ENCODE assay signal across 1 cellular context in the genomic region with DNA sequence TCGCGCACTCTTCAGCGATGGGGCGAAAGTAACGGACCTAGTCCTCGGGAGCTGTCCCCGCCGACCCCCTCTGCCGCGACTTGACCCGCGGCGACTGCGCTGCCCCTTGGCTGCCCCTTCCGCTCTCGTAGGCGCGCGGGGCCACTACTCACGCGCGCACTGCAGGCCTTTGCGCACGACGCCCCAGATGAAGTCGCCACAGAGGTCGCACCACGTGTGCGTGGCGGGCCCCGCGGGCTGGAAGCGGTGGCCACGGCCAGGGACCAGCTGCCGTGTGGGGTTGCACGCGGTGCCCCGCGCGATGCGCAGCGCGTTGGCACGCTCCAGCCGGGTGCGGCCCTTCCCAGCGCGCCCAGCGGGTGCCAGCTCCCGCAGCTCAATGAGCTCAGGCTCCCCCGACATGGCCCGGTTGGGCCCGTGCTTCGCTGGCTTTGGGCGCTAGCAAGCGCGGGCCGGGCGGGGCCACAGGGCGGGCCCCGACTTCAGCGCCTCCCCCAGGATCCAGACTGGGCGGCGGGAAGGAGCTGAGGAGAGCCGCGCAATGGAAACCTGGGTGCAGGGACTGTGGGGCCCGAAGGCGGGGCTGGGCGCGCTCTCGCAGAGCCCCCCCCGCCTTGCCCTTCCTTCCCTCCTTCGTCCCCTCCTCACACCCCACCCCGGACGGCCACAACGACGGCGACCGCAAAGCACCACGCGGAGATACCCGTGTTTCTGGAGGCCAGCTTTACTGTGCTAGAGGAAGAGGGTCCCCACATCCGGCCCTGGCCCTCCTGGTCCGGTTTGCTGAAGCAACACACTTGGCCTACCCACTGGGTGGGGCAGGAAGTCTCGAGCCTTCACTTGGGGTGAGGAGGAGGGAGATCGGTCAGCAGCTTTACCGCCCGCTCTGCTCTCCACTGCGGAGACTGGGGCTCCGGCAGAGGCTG.
TF ChIP-seq lines count a peak whose summit lies in the region.

A gene with protein sequence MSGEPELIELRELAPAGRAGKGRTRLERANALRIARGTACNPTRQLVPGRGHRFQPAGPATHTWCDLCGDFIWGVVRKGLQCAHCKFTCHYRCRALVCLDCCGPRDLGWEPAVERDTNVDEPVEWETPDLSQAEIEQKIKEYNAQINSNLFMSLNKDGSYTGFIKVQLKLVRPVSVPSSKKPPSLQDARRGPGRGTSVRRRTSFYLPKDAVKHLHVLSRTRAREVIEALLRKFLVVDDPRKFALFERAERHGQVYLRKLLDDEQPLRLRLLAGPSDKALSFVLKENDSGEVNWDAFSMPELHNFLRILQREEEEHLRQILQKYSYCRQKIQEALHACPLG (minus strand): TSS at position 433 of the 926 bp plus-strand sequence. CDS start 31 bp downstream, at position 402.

TF ChIP-seq in GM12878, 131 proteins besides CTCF, POLR2A, EP300 and RAD21 (continued from another document and continues in another):
- 0 out of 2 replicates have a peak, but pooled peaks have one; percentile 7 for TF ChIP-seq REST (IDR thresholded peaks at IDR 0.05; ENCODE audit: low read depth, low read length)
- peak; percentile 65 for TF ChIP-seq MAX (IDR thresholded peaks at IDR 0.05; ENCODE audit: low read depth, low read length)
- peak; percentile 28 for TF ChIP-seq KLF5 (IDR thresholded peaks at IDR 0.05; ENCODE audit: partially characterized antibody)
- TF ChIP-seq MTA2 (IDR thresholded peaks at IDR 0.05; ENCODE audit: low read depth) = peak; percentile 50; the same call in 1 of the 2 replicates
- no peak for TF ChIP-seq PBX3 (IDR thresholded peaks at IDR 0.05; ENCODE audit: insufficient replicate concordance, low read depth, low read length)
- peak; percentile 68 for TF ChIP-seq IKZF1 (conservative IDR thresholded peaks at IDR 0.05)
- no peak for TF ChIP-seq ATF3 (IDR thresholded peaks at IDR 0.05; ENCODE audit: borderline replicate concordance, extremely low read depth, low read depth, low read length)
- peak; percentile 35; the same call in 1 of the 2 replicates for TF ChIP-seq TCF3 (IDR thresholded peaks at IDR 0.05; ENCODE audit: borderline replicate concordance, insufficient read depth, low read depth, low read length)
- TF ChIP-seq ZSCAN29 (IDR thresholded peaks at IDR 0.05) = no peak
- TF ChIP-seq E4F1 (IDR thresholded peaks at IDR 0.05; ENCODE audit: borderline replicate concordance, partially characterized antibody) = no peak
- no peak for TF ChIP-seq CEBPB (IDR thresholded peaks at IDR 0.05; ENCODE audit: borderline replicate concordance in 1 of 2, low read depth in 2 of 2, low read length in 2 of 2)
- TF ChIP-seq HDAC6 (IDR thresholded peaks at IDR 0.05; ENCODE audit: unreplicated experiment) = peak; percentile 98
- TF ChIP-seq SIX5 (IDR thresholded peaks at IDR 0.05; ENCODE audit: low read depth, low read length, severe bottlenecking) = no peak
- no peak for TF ChIP-seq RAD51 (IDR thresholded peaks at IDR 0.05)
- no peak; the same call in 1 of the 2 replicates for TF ChIP-seq SIN3A (IDR thresholded peaks at IDR 0.05; ENCODE audit: low read depth, low read length)
- no peak for TF ChIP-seq ASH2L (IDR thresholded peaks at IDR 0.05; ENCODE audit: borderline replicate concordance, low read depth)
- TF ChIP-seq RUNX3 (IDR thresholded peaks at IDR 0.05; ENCODE audit: low read length) = no peak
- no peak for TF ChIP-seq ZNF217 (IDR thresholded peaks at IDR 0.05)
- TF ChIP-seq KDM1A (IDR thresholded peaks at IDR 0.05; ENCODE audit: borderline replicate concordance) = no peak
- 0 out of 3 replicates have a peak, but pooled peaks have one; percentile 29 for TF ChIP-seq POU2F2 (IDR thresholded peaks at IDR 0.05; ENCODE audit: borderline replicate concordance, low read depth, low read length)
- TF ChIP-seq SMC3 (IDR thresholded peaks at IDR 0.05; ENCODE audit: borderline replicate concordance, low read length) = no peak
- TF ChIP-seq RB1 (IDR thresholded peaks at IDR 0.05; ENCODE audit: borderline replicate concordance) = peak; percentile 21; the same call in 1 of the 2 replicates
- no peak for TF ChIP-seq WRNIP1 (IDR thresholded peaks at IDR 0.05; ENCODE audit: borderline replicate concordance, low read depth, low read length)
- TF ChIP-seq ZBTB33 (IDR thresholded peaks at IDR 0.05) = no peak
- no peak for TF ChIP-seq CBX3 (IDR thresholded peaks at IDR 0.05; ENCODE audit: borderline replicate concordance, low read depth)
- peak; percentile 67 for TF ChIP-seq NR2F1 (conservative IDR thresholded peaks at IDR 0.05)
- TF ChIP-seq, protein P1, sequence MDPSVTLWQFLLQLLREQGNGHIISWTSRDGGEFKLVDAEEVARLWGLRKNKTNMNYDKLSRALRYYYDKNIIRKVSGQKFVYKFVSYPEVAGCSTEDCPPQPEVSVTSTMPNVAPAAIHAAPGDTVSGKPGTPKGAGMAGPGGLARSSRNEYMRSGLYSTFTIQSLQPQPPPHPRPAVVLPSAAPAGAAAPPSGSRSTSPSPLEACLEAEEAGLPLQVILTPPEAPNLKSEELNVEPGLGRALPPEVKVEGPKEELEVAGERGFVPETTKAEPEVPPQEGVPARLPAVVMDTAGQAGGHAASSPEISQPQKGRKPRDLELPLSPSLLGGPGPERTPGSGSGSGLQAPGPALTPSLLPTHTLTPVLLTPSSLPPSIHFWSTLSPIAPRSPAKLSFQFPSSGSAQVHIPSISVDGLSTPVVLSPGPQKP (IDR thresholded peaks at IDR 0.05; ENCODE audit: low read depth, low read length) = no peak
- no peak for TF ChIP-seq CBX5 (IDR thresholded peaks at IDR 0.05; ENCODE audit: low read depth)
- no peak for TF ChIP-seq CUX1 (IDR thresholded peaks at IDR 0.05; ENCODE audit: insufficient replicate concordance, low read depth, low read length)
- peak; percentile 90 for TF ChIP-seq DPF2 (IDR thresholded peaks at IDR 0.05)
- TF ChIP-seq, protein P2, sequence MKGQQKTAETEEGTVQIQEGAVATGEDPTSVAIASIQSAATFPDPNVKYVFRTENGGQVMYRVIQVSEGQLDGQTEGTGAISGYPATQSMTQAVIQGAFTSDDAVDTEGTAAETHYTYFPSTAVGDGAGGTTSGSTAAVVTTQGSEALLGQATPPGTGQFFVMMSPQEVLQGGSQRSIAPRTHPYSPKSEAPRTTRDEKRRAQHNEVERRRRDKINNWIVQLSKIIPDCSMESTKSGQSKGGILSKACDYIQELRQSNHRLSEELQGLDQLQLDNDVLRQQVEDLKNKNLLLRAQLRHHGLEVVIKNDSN (IDR thresholded peaks at IDR 0.05; ENCODE audit: borderline replicate concordance, extremely low read length, insufficient read depth, low read depth, low read length) = peak; percentile 70
- TF ChIP-seq TCF12 (IDR thresholded peaks at IDR 0.05; ENCODE audit: low read depth, low read length) = 0 out of 2 replicates have a peak, but pooled peaks have one; percentile 2
- TF ChIP-seq BACH1 (IDR thresholded peaks at IDR 0.05; ENCODE audit: borderline replicate concordance) = 0 out of 2 replicates have a peak, but pooled peaks have one; percentile 54
- peak; percentile 15 for TF ChIP-seq MEF2B (IDR thresholded peaks at IDR 0.05; ENCODE audit: partially characterized antibody, poor library complexity, severe bottlenecking)
- peak in 1 of 2 experiments; percentile 23; a peak in 1 of 3 replicates for TF ChIP-seq EGR1 (IDR thresholded peaks at IDR 0.05; ENCODE audit: borderline replicate concordance in 1 of 2, low read depth in 2 of 2, low read length in 2 of 2)
